In genomic region chr4:93183589-93183988, GRCh38 we compare ENCODE assay signal across 13 cellular contexts.
DNase-seq lines count a peak whose midpoint lies in the region; ATAC-seq and TF ChIP-seq lines count a peak whose summit lies in the region.
"Had no signal": no experiment of that assay in that cellular context is flagged by ENCODE, and none has a peak within 500 bp of the region (broad histone marks: within the 10 kb centered on the region; RNA-seq: fewer than 3 reads in every experiment).

No MANE protein-coding gene starts in this region.

- no peaks in the 10 kb centered on the region for H3K36me3 ChIP-seq in mammary epithelial cell (ENCODE audit: insufficient read depth, low read length)
- H3K36me3 ChIP-seq in adrenal gland (replicated peaks in 1 of 2): no peaks in the 10 kb centered on the region
- H3K36me3 ChIP-seq: transverse colon had no signal

- ATAC-seq in GM21737 (IDR thresholded peaks at IDR 0.05; ENCODE audit: unreplicated experiment): no peak
- ATAC-seq in GM18861 (IDR thresholded peaks at IDR 0.05; ENCODE audit: unreplicated experiment): no peak
- ATAC-seq: activated CD4-positive, CD25-positive, alpha-beta regulatory T cell treated with anti-CD3 and anti-CD28 coated beads, Interleukin-2, amount 50 U/mL, for 24 hours had no signal

- H3K9ac ChIP-seq in mammary epithelial cell (ENCODE audit: insufficient read depth, low read length): no peak overlapping the region

- intact Hi-C loops in mammary epithelial cell (cut with micrococcal nuclease) (no loop called here), adrenal gland (cut with DNase I) (no loop called here)

- no peaks in the 10 kb centered on the region for H4K20me1 ChIP-seq in mammary epithelial cell (ENCODE audit: insufficient read depth, low read length)

- CTCF ChIA-PET in mammary epithelial cell (lab: Charles Lee; ENCODE audit: low non-redundant PET): no interaction called here

- peak; percentile 37 to 79 for DNase-seq in NCI-H187 (lab: John Stamatoyannopoulos, UW)
- no peak for DNase-seq in NCI-H187 treated with DMSO at 0.1 percent for 48 hours (lab: John Stamatoyannopoulos, UW)
- DNase-seq in NCI-H2227 treated with DMSO at 0.1 percent for 48 hours (lab: John Stamatoyannopoulos, UW): peak; percentile 32
- peak; percentile 3 for DNase-seq in mammary epithelial cell
- DNase-seq in non-pigmented ciliary epithelial cell (ENCODE audit: low read depth): peak; percentile 3
- no peak for DNase-seq in adrenal gland
- DNase-seq: activated CD8-positive, alpha-beta memory T cell treated with anti-CD3 and anti-CD28 coated beads, Interleukin-2, amount 50 U/mL, for 4 hours; cortex of kidney; stimulated activated CD8-positive, alpha-beta memory T cell treated with anti-CD3 and anti-CD28 coated beads, Interleukin-4, amount 100 ng/mL, for 48 hours; transverse colon had no signal

- BruUV-seq in mammary epithelial cell (replicated peaks; lab: Mats Ljungman, UMichigan): no TSS peak

- TF ChIP-seq CTCF in mammary epithelial cell (conservative IDR thresholded peaks at IDR 0.05 in 1 of 2, IDR thresholded peaks at IDR 0.05 in 1 of 2; ENCODE audit: extremely low read depth in 1 of 2, insufficient read depth in 1 of 2, low read depth in 1 of 2, low read length in 2 of 2) (no peak), adrenal gland (IDR thresholded peaks at IDR 0.05) (no peak)

- in situ Hi-C loops in mammary epithelial cell (cut with MboI; ENCODE audit: low sequenced_read_pairs in 2 of 2): no loop called here

- H3K27me3 ChIP-seq in mammary epithelial cell (ENCODE audit: insufficient read depth, low read length): no peaks in the 10 kb centered on the region
- H3K27me3 ChIP-seq in adrenal gland: no peaks in the 10 kb centered on the region
- H3K27me3 ChIP-seq: transverse colon had no signal

- H3K27ac ChIP-seq in mammary epithelial cell (ENCODE audit: insufficient read depth, low read depth, low read length) (no peak overlapping the region), adrenal gland (no peak overlapping the region)
- H3K27ac ChIP-seq: transverse colon had no signal

- no peak overlapping the region for H3K4me2 ChIP-seq in mammary epithelial cell (ENCODE audit: insufficient read depth, low read depth, low read length)

- H3K79me2 ChIP-seq in mammary epithelial cell (ENCODE audit: insufficient read depth, low read length): no peaks in the 10 kb centered on the region

- H3K4me1 ChIP-seq in mammary epithelial cell (ENCODE audit: insufficient read depth, low read length): peaks cover 11% of the 10 kb centered on the region
- no peaks in the 10 kb centered on the region for H3K4me1 ChIP-seq in adrenal gland (replicated peaks in 1 of 2)
- H3K4me1 ChIP-seq: transverse colon had no signal

- no peak overlapping the region for H2AFZ ChIP-seq in mammary epithelial cell (ENCODE audit: low read depth, low read length)

- no peak for TF ChIP-seq POLR2A in adrenal gland (IDR thresholded peaks at IDR 0.05)

- H3K9me3 ChIP-seq in mammary epithelial cell (replicated peaks; ENCODE audit: insufficient read depth, low read length) (no peaks in the 10 kb centered on the region), adrenal gland (replicated peaks in 1 of 3) (no peaks in the 10 kb centered on the region)
- H3K9me3 ChIP-seq: transverse colon had no signal

- dilution Hi-C loops in mammary epithelial cell (cut with HindIII; ENCODE audit: low sequenced_read_pairs): no loop called here

- H3K4me3 ChIP-seq in mammary epithelial cell (replicated peaks in 1 of 3; ENCODE audit: insufficient read depth in 1 of 3, low read depth in 2 of 3, low read length in 3 of 3) (no peak overlapping the region), adrenal gland (no peak overlapping the region)
- H3K4me3 ChIP-seq: transverse colon had no signal

Comparison
In these comparisons a context has a peak if more than half of its experiments do, and no peak if none do; other contexts are left out.
1. DNase-seq: peak in NCI-H187 (2 of 2), NCI-H2227 treated with DMSO at 0.1 percent for 48 hours (single experiment), mammary epithelial cell (single experiment) and non-pigmented ciliary epithelial cell (single experiment); none in NCI-H187 treated with DMSO at 0.1 percent for 48 hours (single experiment) and adrenal gland (0 of 7).